8 cellular contexts compared by ENCODE assay signal in the genomic region with DNA sequence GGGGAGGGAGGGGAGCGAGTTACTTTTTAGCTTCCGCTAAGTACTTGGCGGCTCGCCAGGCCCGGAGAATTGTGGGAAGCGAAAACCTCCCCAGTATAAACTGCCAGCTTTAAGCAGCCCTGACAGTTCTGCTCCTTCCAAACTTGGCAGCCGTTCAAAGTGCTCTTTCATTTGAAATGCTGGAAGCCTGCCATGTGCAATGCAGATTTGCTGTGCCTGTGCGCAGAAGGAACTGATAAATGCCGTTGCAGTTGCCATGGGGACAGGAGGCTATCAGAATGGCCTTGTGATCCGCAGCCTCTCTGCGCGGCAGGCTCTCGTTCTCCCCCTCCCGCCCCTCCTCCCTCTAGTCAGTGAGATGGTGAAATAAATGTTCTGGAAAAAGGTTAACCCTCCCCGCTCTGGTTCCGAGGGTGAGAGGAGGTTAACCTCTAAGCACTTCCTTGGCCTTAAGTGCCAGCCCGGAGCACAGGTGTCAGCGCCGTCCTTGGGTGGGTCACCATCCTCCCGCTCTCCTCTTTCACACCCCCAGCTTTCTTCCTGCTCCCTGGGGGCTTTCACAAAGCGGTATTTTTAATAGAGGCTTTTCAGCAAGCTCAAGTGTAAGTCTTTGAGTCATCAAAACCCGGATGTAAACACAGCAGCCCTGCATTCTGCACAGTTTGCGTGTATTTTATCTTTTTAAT. TPM values are rescaled to one million over a fixed set of nuclear protein-coding genes. Genes with fewer than 3 reads are reported as not detected.
DNase-seq lines count a peak whose midpoint lies in the region; ATAC-seq and TF ChIP-seq lines count a peak whose summit lies in the region.

No MANE protein-coding gene starts in this region.

- no peaks in the 10 kb centered on the region for H3K36me3 Mint-ChIP-seq in activated CD4-positive, alpha-beta T cell treated with anti-CD3 and anti-CD28 coated beads for 36 hours (ENCODE audit: low read depth)

- peak overlapping the region; percentile 63 for H3K4me3 Mint-ChIP-seq in activated CD4-positive, alpha-beta T cell treated with anti-CD3 and anti-CD28 coated beads for 36 hours

- H3K27me3 Mint-ChIP-seq in activated CD4-positive, alpha-beta T cell treated with anti-CD3 and anti-CD28 coated beads for 36 hours = no peaks in the 10 kb centered on the region

- intact Hi-C loops in activated CD4-positive, alpha-beta T cell treated with anti-CD3 and anti-CD28 coated beads for 36 hours (cut with DNase I, micrococcal nuclease) = loop anchor here (1.0 to 5.0 kb wide), 9 partner anchors 8 to 417 kb away; partner anchors contain the start of genes IRF2BPL (in 2 of the 2), AHSA1 (in 1 of the 2), CIPC (in 1 of the 2) and VIPAS39 (in 1 of the 2)
- intact Hi-C loops in left colon (cut with DNase I, micrococcal nuclease) = loop anchor here in 1 of 2 donors (5.0 kb wide), 1 partner anchor 83 kb away; no protein-coding TSS in a partner anchor

- TF ChIP-seq CTCF in AG09309 (IDR thresholded peaks at IDR 0.05; ENCODE audit: control insufficient read depth, insufficient read depth, low read depth, low read length, missing control alignments) (no peak), choroid plexus epithelial cell (conservative IDR thresholded peaks at IDR 0.05; ENCODE audit: low read depth, low read length) (no peak)

- POLR2A ChIA-PET in activated CD4-positive, alpha-beta T cell treated with anti-CD3 and anti-CD28 coated beads for 36 hours (lab: Charles Lee) = interaction anchor here (1.0 to 1.9 kb wide), 3 partner anchors 12 to 87 kb away, joined by 3 to 14 read pairs (median 5); partner anchors contain the start of gene IRF2BPL

- DNase-seq in AG09309 (ENCODE audit: low read depth) (peak; percentile 93), NCI-H510A treated with DMSO at 0.1 percent for 48 hours (lab: John Stamatoyannopoulos, UW) (peak; percentile 100), choroid plexus epithelial cell (ENCODE audit: low read depth) (peak; percentile 99), left colon (peak; percentile 99 to 100)
- DNase-seq in activated CD4-positive, alpha-beta T cell treated with anti-CD3 and anti-CD28 coated beads for 36 hours = peak; percentile 98
- DNase-seq in stimulated activated CD4-positive, alpha-beta T cell treated with anti-CD3 and anti-CD28 coated beads, Interleukin-1b, Interleukin-23, amount 100 ng/mL, for 4 hours (ENCODE audit: low read depth in 2 of 2) = peak; percentile 93 to 98

- CTCF ChIA-PET in activated CD4-positive, alpha-beta T cell treated with anti-CD3 and anti-CD28 coated beads for 36 hours (lab: Charles Lee) = interaction anchor here (0.7 to 2.5 kb wide), 12 partner anchors 10 to 165 kb away, joined by 3 to 15 read pairs (median 4); partner anchors contain the start of gene IRF2BPL

- peak; percentile 76 for TF ChIP-seq POLR2A in GM19099 (IDR thresholded peaks at IDR 0.05; ENCODE audit: extremely low read depth, insufficient read length, low read depth)

- no peaks in the 10 kb centered on the region for H3K9me3 Mint-ChIP-seq in activated CD4-positive, alpha-beta T cell treated with anti-CD3 and anti-CD28 coated beads for 36 hours (ENCODE audit: low read depth)

- peak overlapping the region; percentile 93 for H3K27ac Mint-ChIP-seq in activated CD4-positive, alpha-beta T cell treated with anti-CD3 and anti-CD28 coated beads for 36 hours

- ATAC-seq in HG03442 (IDR thresholded peaks at IDR 0.05; ENCODE audit: unreplicated experiment) (peak; percentile 63), left colon (peak; percentile 90)
- ATAC-seq in activated CD4-positive, alpha-beta T cell treated with anti-CD3 and anti-CD28 coated beads for 36 hours = peak; percentile 66

- H3K4me3 ChIP-seq in AG09309 (ENCODE audit: control insufficient read depth, low read depth, low read length) (peak overlapping the region; percentile 18), choroid plexus epithelial cell (ENCODE audit: low read depth, low read length) (peak overlapping the region; percentile 32)

- peaks cover 89% of the 10 kb centered on the region for H3K4me1 Mint-ChIP-seq in activated CD4-positive, alpha-beta T cell treated with anti-CD3 and anti-CD28 coated beads for 36 hours

RNA-seq across cellular contexts. Expression of gene IRF2BPL, which starts 11.9 kb away (rescaled TPM):
- total RNA-seq in activated CD4-positive, alpha-beta T cell treated with anti-CD3 and anti-CD28 coated beads for 36 hours = 10 to 100 TPM; 34.3 to 40.1 TPM
- total RNA-seq in left colon = 10 to 100 TPM; 15.5 to 25.5 TPM

RNA-seq across cellular contexts. Expression of gene CIPC, which starts 57.6 kb away (rescaled TPM):
- total RNA-seq in activated CD4-positive, alpha-beta T cell treated with anti-CD3 and anti-CD28 coated beads for 36 hours = 1 to 10 TPM; 8.6 to 10.0 TPM
- total RNA-seq in left colon = 10 to 100 TPM; 50.4 to 52.0 TPM

Comparison
In these comparisons a context has a peak if more than half of its experiments do, and no peak if none do; other contexts are left out.
1. Peak in every context shown above with its lines: DNase-seq, ATAC-seq and H3K4me3 ChIP-seq.
2. RNA of gene CIPC, which starts 57.6 kb away (total RNA-seq): 50.4 to 52.0 TPM in left colon; 8.6 to 10.0 TPM in activated CD4-positive, alpha-beta T cell treated with anti-CD3 and anti-CD28 coated beads for 36 hours; every median in the first group is over 4 times any median in the second.